In genomic region chr14:75283884-75284563, GRCh38 we compare ENCODE assay signal across 1 cellular context.
TF ChIP-seq lines count a peak whose summit lies in the region.

No MANE protein-coding gene starts in this region.

TF ChIP-seq in K562, 482 proteins besides CTCF, POLR2A, EP300 and RAD21 (continued from another document and continues in another):
- TF ChIP-seq HES1 (IDR thresholded peaks at IDR 0.05; ENCODE audit: low read depth) (no peak), ZNF398 (CRISPR knock-in tag; IDR thresholded peaks at IDR 0.05) (no peak), MYBL2 (IDR thresholded peaks at IDR 0.05; ENCODE audit: low read depth) (no peak), MYBL2 (CRISPR knock-in tag; IDR thresholded peaks at IDR 0.05; ENCODE audit: borderline replicate concordance) (no peak), ELK3 (CRISPR knock-in tag; IDR thresholded peaks at IDR 0.05) (no peak), ZNF449 (CRISPR knock-in tag; IDR thresholded peaks at IDR 0.05) (no peak), DLX4 (CRISPR knock-in tag; IDR thresholded peaks at IDR 0.05) (no peak), SIN3B (IDR thresholded peaks at IDR 0.05; ENCODE audit: low read depth) (no peak), WHSC1 (IDR thresholded peaks at IDR 0.05; ENCODE audit: low read length) (no peak), ZSCAN29 (IDR thresholded peaks at IDR 0.05) (no peak), TSC22D4 (tag; IDR thresholded peaks at IDR 0.05) (no peak), CBFA2T2 (conservative IDR thresholded peaks at IDR 0.05) (peak; percentile 33; the same call in 1 of the 2 replicates), SMAD3 (CRISPR knock-in tag; conservative IDR thresholded peaks at IDR 0.05) (no peak), TAF7 (tag; IDR thresholded peaks at IDR 0.05) (no peak), RBM14 (IDR thresholded peaks at IDR 0.05; ENCODE audit: borderline replicate concordance, insufficient read depth, low read depth, low read length) (no peak), AFF1 (IDR thresholded peaks at IDR 0.05; ENCODE audit: low read depth in 1 of 2, partially characterized antibody in 2 of 2) (no peak), FIP1L1 (IDR thresholded peaks at IDR 0.05; ENCODE audit: low read depth, low read length, poor library complexity, severe bottlenecking) (no peak), KDM2B (CRISPR knock-in tag; IDR thresholded peaks at IDR 0.05) (no peak), HOMEZ (CRISPR knock-in tag; IDR thresholded peaks at IDR 0.05) (no peak), CREB3 (tag; conservative IDR thresholded peaks at IDR 0.05; ENCODE audit: low read depth) (no peak), GTF2A2 (tag; IDR thresholded peaks at IDR 0.05) (no peak), ZNF766 (CRISPR knock-in tag; conservative IDR thresholded peaks at IDR 0.05) (0 out of 2 replicates have a peak, but pooled peaks have one; percentile 31), NCOA4 (IDR thresholded peaks at IDR 0.05; ENCODE audit: partially characterized antibody) (no peak), MCM3 (IDR thresholded peaks at IDR 0.05) (no peak), FOXA1 (IDR thresholded peaks at IDR 0.05; ENCODE audit: borderline replicate concordance) (no peak), ZNF224 (CRISPR knock-in tag; IDR thresholded peaks at IDR 0.05) (no peak), PREB (CRISPR knock-in tag; IDR thresholded peaks at IDR 0.05) (no peak), ZNF121 (CRISPR knock-in tag; conservative IDR thresholded peaks at IDR 0.05) (no peak), ZNF407 (IDR thresholded peaks at IDR 0.05; ENCODE audit: low read depth) (no peak), CLOCK (CRISPR knock-in tag; IDR thresholded peaks at IDR 0.05; ENCODE audit: borderline replicate concordance) (no peak)
